Comparison of ENCODE assay signal across 25 cellular contexts in genomic region chr11:62931501-62932278, GRCh38. TPM values are rescaled to one million over a fixed set of nuclear protein-coding genes. Genes with fewer than 3 reads are reported as not detected.
A peak's percentile ranks its signal among the peaks of the same experiment; 100 is the strongest.
DNase-seq lines count a peak whose midpoint lies in the region; ATAC-seq and TF ChIP-seq lines count a peak whose summit lies in the region.
"Had no signal": no experiment of that assay in that cellular context is flagged by ENCODE, and none has a peak within 500 bp of the region (broad histone marks: within the 10 kb centered on the region; RNA-seq: fewer than 3 reads in every experiment).

No MANE protein-coding gene starts in this region.

- DNase-seq in cardiac septum (ENCODE audit: low spot score) (peak; percentile 49), heart right ventricle (no peak), NCI-H2029 treated with DMSO at 0.1 percent for 48 hours (lab: John Stamatoyannopoulos, UW) (peak; percentile 39), astrocyte of the spinal cord (ENCODE audit: low read depth, low spot score) (peak; percentile 6), GM19238 (ENCODE audit: insufficient read length, low spot score) (no peak)
- no peak for DNase-seq in effector CD8-positive, alpha-beta T cell (lab: John Stamatoyannopoulos, UW)
- no peak for DNase-seq in activated T-helper 2 cell treated with anti-CD3 and anti-CD28 coated beads, Interferon-gamma antibody, Interleukin-2, Interleukin-4, amounts not matched to agents 10 μg/mL and 5 μg/mL and 100 μg/mL, durations not matched to agents 14 hours and 24 hours and 36 hours (ENCODE audit: low spot score)
- DNase-seq in activated CD8-positive, alpha-beta memory T cell treated with anti-CD3 and anti-CD28 coated beads, Interleukin-2, amount 50 U/mL, for 4 hours, result no peak
- DNase-seq: ACHN; activated effector memory CD4-positive, alpha-beta T cell treated with anti-CD3 and anti-CD28 coated beads, Interleukin-2, amount 50 U/mL, for 16 hours; amniotic stem cell; CD8-positive, alpha-beta T cell; colonic mucosa; DND-41; immature natural killer cell; lower lobe of right lung; natural killer cell; NCI-H748 treated with DMSO at 0.1 percent for 48 hours; stimulated activated CD4-positive, alpha-beta T cell treated with anti-CD3 and anti-CD28 coated beads, Interleukin-12 subunit alpha, Interleukin-12 subunit beta, amount 100 ng/mL, for 4 hours; T-helper 17 cell had no signal

- H3K9me3 Mint-ChIP-seq in activated T-helper 2 cell treated with anti-CD3 and anti-CD28 coated beads, Interferon-gamma antibody, Interleukin-2, Interleukin-4, amounts not matched to agents 10 μg/mL and 5 μg/mL and 100 μg/mL, durations not matched to agents 14 hours and 24 hours and 36 hours, result no peaks in the 10 kb centered on the region
- H3K9me3 Mint-ChIP-seq: CD8-positive, alpha-beta T cell; immature natural killer cell; natural killer cell; stimulated activated naive CD8-positive, alpha-beta T cell treated with anti-CD3 and anti-CD28 coated beads, Interleukin-15, Interleukin-2, amounts not matched to agents 100 ng/mL and 50 ng/mL, for 24 hours had no signal

- H3K4me3 ChIP-seq in heart right ventricle (no peak overlapping the region), astrocyte of the spinal cord (ENCODE audit: low read depth, low read length) (no peak overlapping the region)
- H3K4me3 ChIP-seq: colonic mucosa, HAP-1, lower lobe of right lung, upper lobe of left lung had no signal

- peaks cover 44% of the 10 kb centered on the region for H3K27me3 Mint-ChIP-seq in activated T-helper 2 cell treated with anti-CD3 and anti-CD28 coated beads, Interferon-gamma antibody, Interleukin-2, Interleukin-4, amounts not matched to agents 10 μg/mL and 5 μg/mL and 100 μg/mL, durations not matched to agents 14 hours and 24 hours and 36 hours (ENCODE audit: low read depth)

- no peak for TF ChIP-seq CTCF in heart right ventricle (IDR thresholded peaks at IDR 0.05)
- no peak for TF ChIP-seq CTCF in astrocyte of the spinal cord (IDR thresholded peaks at IDR 0.05; ENCODE audit: low read depth, low read length)

- no peaks in the 10 kb centered on the region for H3K36me3 ChIP-seq in heart right ventricle
- H3K36me3 ChIP-seq: colonic mucosa, HAP-1, lower lobe of right lung, upper lobe of left lung had no signal

- ATAC-seq in heart right ventricle, result no peak
- ATAC-seq: activated CD4-positive, CD25-positive, alpha-beta regulatory T cell treated with anti-CD3 and anti-CD28 coated beads, Interleukin-2, amount 50 U/mL, for 24 hours; CD8-positive, alpha-beta T cell; lower lobe of right lung; natural killer cell; T-helper 17 cell had no signal

- peaks cover 0 to 39% (median 12%) of the 10 kb centered on the region in 7 donors for H3K27me3 ChIP-seq in heart right ventricle

- no peaks in the 10 kb centered on the region for H3K9me3 ChIP-seq in heart right ventricle
- H3K9me3 ChIP-seq: colonic mucosa, HAP-1, lower lobe of right lung, upper lobe of left lung had no signal

- no peaks in the 10 kb centered on the region for H3K4me1 Mint-ChIP-seq in activated T-helper 2 cell treated with anti-CD3 and anti-CD28 coated beads, Interferon-gamma antibody, Interleukin-2, Interleukin-4, amounts not matched to agents 10 μg/mL and 5 μg/mL and 100 μg/mL, durations not matched to agents 14 hours and 24 hours and 36 hours (ENCODE audit: low read depth)
- H3K4me1 Mint-ChIP-seq: natural killer cell, T-helper 17 cell had no signal

- intact Hi-C loops in cardiac septum (cut with DNase I) (no loop called here), heart right ventricle (cut with DNase I) (no loop called here)
- intact Hi-C loops in activated T-helper 2 cell treated with anti-CD3 and anti-CD28 coated beads, Interferon-gamma antibody, Interleukin-2, Interleukin-4, amounts not matched to agents 10 μg/mL and 5 μg/mL and 100 μg/mL, durations not matched to agents 14 hours and 24 hours and 36 hours (cut with micrococcal nuclease), result no loop called here

- H3K27ac Mint-ChIP-seq in activated T-helper 2 cell treated with anti-CD3 and anti-CD28 coated beads, Interferon-gamma antibody, Interleukin-2, Interleukin-4, amounts not matched to agents 10 μg/mL and 5 μg/mL and 100 μg/mL, durations not matched to agents 14 hours and 24 hours and 36 hours, result no peak overlapping the region
- H3K27ac Mint-ChIP-seq: CD8-positive, alpha-beta T cell; immature natural killer cell; natural killer cell; stimulated activated naive CD8-positive, alpha-beta T cell treated with anti-CD3 and anti-CD28 coated beads, Interleukin-15, Interleukin-2, amounts not matched to agents 100 ng/mL and 50 ng/mL, for 24 hours; T-helper 17 cell had no signal

- no peak overlapping the region for H3K4me3 Mint-ChIP-seq in activated T-helper 2 cell treated with anti-CD3 and anti-CD28 coated beads, Interferon-gamma antibody, Interleukin-2, Interleukin-4, amounts not matched to agents 10 μg/mL and 5 μg/mL and 100 μg/mL, durations not matched to agents 14 hours and 24 hours and 36 hours (ENCODE audit: low read depth)
- H3K4me3 Mint-ChIP-seq: CD8-positive, alpha-beta T cell; immature natural killer cell; natural killer cell; stimulated activated naive CD8-positive, alpha-beta T cell treated with anti-CD3 and anti-CD28 coated beads, Interleukin-15, Interleukin-2, amounts not matched to agents 100 ng/mL and 50 ng/mL, for 24 hours; T-helper 17 cell had no signal

- in situ Hi-C loops in astrocyte of the spinal cord (cut with HindIII; ENCODE audit: low sequenced_read_pairs), result no loop called here

- H3K4me1 ChIP-seq in heart right ventricle, result peaks cover 0 to 12% (median 3%) of the 10 kb centered on the region in 9 donors
- H3K4me1 ChIP-seq: colonic mucosa, HAP-1 had no signal

- H3K36me3 Mint-ChIP-seq in activated T-helper 2 cell treated with anti-CD3 and anti-CD28 coated beads, Interferon-gamma antibody, Interleukin-2, Interleukin-4, amounts not matched to agents 10 μg/mL and 5 μg/mL and 100 μg/mL, durations not matched to agents 14 hours and 24 hours and 36 hours (ENCODE audit: low read depth), result no peaks in the 10 kb centered on the region
- H3K36me3 Mint-ChIP-seq: CD8-positive, alpha-beta T cell; immature natural killer cell; natural killer cell had no signal

- 66 to 70% methylated on average over 8 of the region's 8 CpGs for WGBS in heart right ventricle, 2 donors

- no peak overlapping the region for H3K27ac ChIP-seq in heart right ventricle
- H3K27ac ChIP-seq: colonic mucosa, lower lobe of right lung, upper lobe of left lung had no signal

RNA-seq across cellular contexts. Expression of gene CHRM1, which starts 10.5 kb away (rescaled TPM):
- not detected for total RNA-seq in cardiac septum
- not detected for total RNA-seq in heart right ventricle
- polyA plus RNA-seq in heart right ventricle, result not detected
- total RNA-seq in activated T-helper 2 cell treated with anti-CD3 and anti-CD28 coated beads, Interferon-gamma antibody, Interleukin-2, Interleukin-4, amounts not matched to agents 10 μg/mL and 5 μg/mL and 100 μg/mL, durations not matched to agents 14 hours and 24 hours and 36 hours, result not detected in 2 replicates
- total RNA-seq: CD8-positive, alpha-beta T cell; natural killer cell; pulmonary artery endothelial cell; T-helper 17 cell had no signal
- polyA plus RNA-seq: immature natural killer cell had no signal

RNA-seq across cellular contexts. Expression of gene SLC3A2, which starts 51.0 kb away (rescaled TPM):
- total RNA-seq in cardiac septum (38.6 TPM), heart right ventricle (10 to 100 TPM; 32.0 to 78.4 (median 42.6) TPM)
- 100 to 1,000 TPM in 1 of 2 donors, 10 to 100 TPM in 1; 36.2 to 110 TPM for polyA plus RNA-seq in heart right ventricle
- 245 and 286 TPM in 2 replicates for total RNA-seq in activated T-helper 2 cell treated with anti-CD3 and anti-CD28 coated beads, Interferon-gamma antibody, Interleukin-2, Interleukin-4, amounts not matched to agents 10 μg/mL and 5 μg/mL and 100 μg/mL, durations not matched to agents 14 hours and 24 hours and 36 hours

RNA-seq across cellular contexts. Expression of gene SLC22A6, which starts 53.1 kb away (rescaled TPM):
- total RNA-seq in cardiac septum (not detected), heart right ventricle (not detected)
- not detected for polyA plus RNA-seq in heart right ventricle
- total RNA-seq in activated T-helper 2 cell treated with anti-CD3 and anti-CD28 coated beads, Interferon-gamma antibody, Interleukin-2, Interleukin-4, amounts not matched to agents 10 μg/mL and 5 μg/mL and 100 μg/mL, durations not matched to agents 14 hours and 24 hours and 36 hours, result not detected in 2 replicates
- total RNA-seq: CD8-positive, alpha-beta T cell; colonic mucosa; lower lobe of right lung; natural killer cell; pulmonary artery endothelial cell; T-helper 17 cell; upper lobe of left lung had no signal
- polyA plus RNA-seq: immature natural killer cell had no signal

Comparison
In these comparisons a context has a peak if more than half of its experiments do, and no peak if none do; other contexts are left out.
1. DNase-seq: peak in cardiac septum (single experiment), NCI-H2029 treated with DMSO at 0.1 percent for 48 hours (single experiment) and astrocyte of the spinal cord (single experiment); none in heart right ventricle (0 of 2), effector CD8-positive, alpha-beta T cell (single experiment), activated T-helper 2 cell treated with anti-CD3 and anti-CD28 coated beads, Interferon-gamma antibody, Interleukin-2, Interleukin-4, amounts not matched to agents 10 μg/mL and 5 μg/mL and 100 μg/mL, durations not matched to agents 14 hours and 24 hours and 36 hours (single experiment), GM19238 (single experiment) and activated CD8-positive, alpha-beta memory T cell treated with anti-CD3 and anti-CD28 coated beads, Interleukin-2, amount 50 U/mL, for 4 hours (single experiment).